1 cellular context compared by ENCODE assay signal in genomic region chr14:68404652-68405183, GRCh38.
TF ChIP-seq lines count a peak whose summit lies in the region.

No MANE protein-coding gene starts in this region.

TF ChIP-seq in SK-N-SH treated with all-trans-retinoic acid at 6 μM for 48 hours, 23 proteins besides CTCF, POLR2A, EP300 and RAD21 (continued from another document):
- TF ChIP-seq PATZ1 (CRISPR knock-in tag; IDR thresholded peaks at IDR 0.05; ENCODE audit: borderline replicate concordance) = no peak
- no peak for TF ChIP-seq SNAI2 (CRISPR knock-in tag; IDR thresholded peaks at IDR 0.05)
- TF ChIP-seq ZFP3 (CRISPR knock-in tag; IDR thresholded peaks at IDR 0.05) = no peak
- TF ChIP-seq CREB5 (CRISPR knock-in tag; IDR thresholded peaks at IDR 0.05; ENCODE audit: low read depth) = no peak
